Comparison of ENCODE assay signal across 19 cellular contexts in genomic region chr2:75134802-75135201, GRCh38.
A peak's percentile ranks its signal among the peaks of the same experiment; 100 is the strongest.
DNase-seq lines count a peak whose midpoint lies in the region; ATAC-seq and TF ChIP-seq lines count a peak whose summit lies in the region.
"Had no signal": no experiment of that assay in that cellular context is flagged by ENCODE, and none has a peak within 500 bp of the region (broad histone marks: within the 10 kb centered on the region; RNA-seq: fewer than 3 reads in every experiment).

No MANE protein-coding gene starts in this region.

- H3K9me3 ChIP-seq in HEK293 (ENCODE audit: control insufficient read depth, insufficient read depth, low read depth, low read length) = no peaks in the 10 kb centered on the region
- H3K9me3 ChIP-seq in mesenchymal stem cell (ENCODE audit: control insufficient read depth, low read length) = no peaks in the 10 kb centered on the region
- H3K9me3 ChIP-seq: BLaER1 treated with 17β-estradiol and CSF1 and Interleukin-3, amounts not matched to agents 10 nM and 100 nM; HAP-1 had no signal

- H3K79me1 ChIP-seq in mesenchymal stem cell (replicated peaks; ENCODE audit: low read length, poor library complexity, severe bottlenecking) = no peaks in the 10 kb centered on the region

- no peak overlapping the region for H2BK5ac ChIP-seq in mesenchymal stem cell (ENCODE audit: low read depth, low read length, poor library complexity, severe bottlenecking)

- no peak overlapping the region for H2BK15ac ChIP-seq in mesenchymal stem cell (ENCODE audit: low read depth, poor library complexity, severe bottlenecking)

- H4K8ac ChIP-seq in mesenchymal stem cell (ENCODE audit: low read length) = no peak overlapping the region

- H3K4me1 ChIP-seq in HEK293 (ENCODE audit: control insufficient read depth, insufficient read depth, low read length) (peaks cover 7% of the 10 kb centered on the region; the same call in 1 of the 2 replicates), mesenchymal stem cell (ENCODE audit: control insufficient read depth, insufficient read depth, low read depth, low read length) (no peaks in the 10 kb centered on the region)
- H3K4me1 ChIP-seq: BLaER1 treated with 17β-estradiol and CSF1 and Interleukin-3, amounts not matched to agents 10 nM and 100 nM; HAP-1 had no signal

- H3K27ac Mint-ChIP-seq in endothelial cell (ENCODE audit: unreplicated experiment) (peak overlapping the region; percentile 54), nephron progenitor cell (peak overlapping the region; percentile 90), natural killer cell (no peak overlapping the region)
- no peak overlapping the region for H3K27ac Mint-ChIP-seq in activated naive CD4-positive, alpha-beta T cell treated with anti-CD3 and anti-CD28 coated beads, Interleukin-2, amount 10 ng/mL, durations not matched to agents 7 days and 5 days
- H3K27ac Mint-ChIP-seq: B cell; CD8-positive, alpha-beta T cell had no signal

- H3K36me3 Mint-ChIP-seq in endothelial cell (ENCODE audit: low read depth, unreplicated experiment) (no peaks in the 10 kb centered on the region), nephron progenitor cell (ENCODE audit: low read depth) (peaks cover 7% of the 10 kb centered on the region), natural killer cell (no peaks in the 10 kb centered on the region)
- H3K36me3 Mint-ChIP-seq in activated naive CD4-positive, alpha-beta T cell treated with anti-CD3 and anti-CD28 coated beads, Interleukin-2, amount 10 ng/mL, durations not matched to agents 7 days and 5 days = no peaks in the 10 kb centered on the region
- H3K36me3 Mint-ChIP-seq: CD8-positive, alpha-beta T cell had no signal

- ATAC-seq in natural killer cell = no peak
- ATAC-seq: CD8-positive, alpha-beta T cell had no signal

- no peak overlapping the region for H3K14ac ChIP-seq in mesenchymal stem cell (ENCODE audit: low read length in 2 of 2)

- H2AFZ ChIP-seq in mesenchymal stem cell (ENCODE audit: low read depth, low read length) = no peak overlapping the region

- H3K4ac ChIP-seq in mesenchymal stem cell (ENCODE audit: low read depth in 1 of 2, low read length in 2 of 2) = no peak overlapping the region

- CTCF ChIA-PET in HEK293 (lab: Yijun Ruan, JAX) = no interaction called here
- CTCF ChIA-PET in activated naive CD4-positive, alpha-beta T cell treated with anti-CD3 and anti-CD28 coated beads, Interleukin-2, amount 10 ng/mL, durations not matched to agents 7 days and 5 days (lab: Charles Lee) = interaction anchor here (0.5 kb wide), 1 partner anchor 1235 kb away, joined by 3 read pairs; no protein-coding TSS in a partner anchor

- peaks cover 0 to 6% of the 10 kb centered on the region in 2 experiments for H3K27me3 ChIP-seq in mesenchymal stem cell (ENCODE audit: control insufficient read depth in 1 of 2, insufficient read depth in 1 of 2, low read length in 2 of 2)
- H3K27me3 ChIP-seq: BLaER1 treated with 17β-estradiol and CSF1 and Interleukin-3, amounts not matched to agents 10 nM and 100 nM had no signal

- no peaks in the 10 kb centered on the region for H3K27me3 Mint-ChIP-seq in endothelial cell (ENCODE audit: unreplicated experiment)
- H3K27me3 Mint-ChIP-seq in nephron progenitor cell (ENCODE audit: low read depth, poor library complexity) = peaks cover 6% of the 10 kb centered on the region
- peaks cover 0 to 7% of the 10 kb centered on the region in 2 donors for H3K27me3 Mint-ChIP-seq in natural killer cell (ENCODE audit: low read depth in 2 of 2)
- H3K27me3 Mint-ChIP-seq in activated naive CD4-positive, alpha-beta T cell treated with anti-CD3 and anti-CD28 coated beads, Interleukin-2, amount 10 ng/mL, durations not matched to agents 7 days and 5 days = no peaks in the 10 kb centered on the region

- H3K4me1 Mint-ChIP-seq in endothelial cell (ENCODE audit: unreplicated experiment) (peaks cover 26% of the 10 kb centered on the region), nephron progenitor cell (peaks cover 52% of the 10 kb centered on the region), natural killer cell (no peaks in the 10 kb centered on the region)
- H3K4me1 Mint-ChIP-seq in activated naive CD4-positive, alpha-beta T cell treated with anti-CD3 and anti-CD28 coated beads, Interleukin-2, amount 10 ng/mL, durations not matched to agents 7 days and 5 days = no peaks in the 10 kb centered on the region
- H3K4me1 Mint-ChIP-seq: B cell, IgD-negative memory B cell had no signal

- WGBS in mesenchymal stem cell = no CpG with 5 or more reads among the region's 2 CpGs

- intact Hi-C loops in natural killer cell (cut with micrococcal nuclease) = no loop called here

- no peak for DNase-seq in endothelial cell (ENCODE audit: low spot score)
- peak; percentile 88 for DNase-seq in mesenchymal stem cell
- DNase-seq in nephron progenitor cell = peak; percentile 6
- no peak for DNase-seq in DMS79 (lab: John Stamatoyannopoulos, UW)
- no peak for DNase-seq in natural killer cell
- no peak for DNase-seq in activated naive CD4-positive, alpha-beta T cell treated with anti-CD3 and anti-CD28 coated beads, Interleukin-2, amount 10 ng/mL, durations not matched to agents 7 days and 5 days
- no peak for DNase-seq in EL
- DNase-seq: 8988T; Calu3; CD8-positive, alpha-beta T cell; DMS 273 treated with DMSO at 0.1 percent for 48 hours; DMS53; GDM1 had no signal

- peak overlapping the region in 1 of 2 experiments; percentile 62 for H3K18ac ChIP-seq in mesenchymal stem cell (ENCODE audit: low read depth in 1 of 2, low read length in 2 of 2)

- H3K23ac ChIP-seq in mesenchymal stem cell (ENCODE audit: low read length in 2 of 2) = no peak overlapping the region

- H3K4me3 Mint-ChIP-seq in endothelial cell (ENCODE audit: unreplicated experiment) (no peak overlapping the region), nephron progenitor cell (peak overlapping the region; percentile 21), natural killer cell (no peak overlapping the region)
- no peak overlapping the region for H3K4me3 Mint-ChIP-seq in activated naive CD4-positive, alpha-beta T cell treated with anti-CD3 and anti-CD28 coated beads, Interleukin-2, amount 10 ng/mL, durations not matched to agents 7 days and 5 days
- H3K4me3 Mint-ChIP-seq: B cell; CD8-positive, alpha-beta T cell; IgD-negative memory B cell had no signal

- H2BK12ac ChIP-seq in mesenchymal stem cell (ENCODE audit: low read length in 2 of 2) = no peak overlapping the region

- H3K36me3 ChIP-seq in HEK293 (ENCODE audit: control insufficient read depth in 2 of 2, insufficient read depth in 1 of 2, low read length in 2 of 2) (no peaks in the 10 kb centered on the region), mesenchymal stem cell (ENCODE audit: control insufficient read depth in 1 of 2, insufficient read depth in 2 of 2, low read depth in 1 of 2, low read length in 2 of 2) (no peaks in the 10 kb centered on the region)
- H3K36me3 ChIP-seq: BLaER1 treated with 17β-estradiol and CSF1 and Interleukin-3, amounts not matched to agents 10 nM and 100 nM; HAP-1 had no signal

- H3K4me3 ChIP-seq in HEK293 (ENCODE audit: low read depth, low read length) = no peak overlapping the region
- H3K4me3 ChIP-seq in mesenchymal stem cell (ENCODE audit: insufficient read depth in 1 of 2, low read depth in 1 of 2, low read length in 2 of 2) = peak overlapping the region in 1 of 2 experiments; percentile 58
- H3K4me3 ChIP-seq: BLaER1 treated with 17β-estradiol and CSF1 and Interleukin-3, amounts not matched to agents 10 nM and 100 nM; GM23248; HAP-1 had no signal

- H3K9ac ChIP-seq in mesenchymal stem cell (ENCODE audit: low read length) = no peak overlapping the region
- H3K9ac ChIP-seq: BLaER1 treated with 17β-estradiol and CSF1 and Interleukin-3, amounts not matched to agents 10 nM and 100 nM; GM23248 had no signal

- no peak overlapping the region for H3K4me2 ChIP-seq in mesenchymal stem cell (ENCODE audit: low read length, poor library complexity, severe bottlenecking)
- H3K4me2 ChIP-seq: BLaER1 treated with 17β-estradiol and CSF1 and Interleukin-3, amounts not matched to agents 10 nM and 100 nM had no signal

- no peak overlapping the region for H2AK5ac ChIP-seq in mesenchymal stem cell (ENCODE audit: low read length, severe bottlenecking)

- no peak overlapping the region for H2BK120ac ChIP-seq in mesenchymal stem cell (ENCODE audit: low read depth, low read length)

- H4K91ac ChIP-seq in mesenchymal stem cell (ENCODE audit: low read length) = no peak overlapping the region

- H3K9me3 Mint-ChIP-seq in endothelial cell (ENCODE audit: unreplicated experiment) = no peaks in the 10 kb centered on the region
- H3K9me3 Mint-ChIP-seq in nephron progenitor cell = peaks cover 13% of the 10 kb centered on the region
- no peaks in the 10 kb centered on the region for H3K9me3 Mint-ChIP-seq in natural killer cell
- no peaks in the 10 kb centered on the region for H3K9me3 Mint-ChIP-seq in activated naive CD4-positive, alpha-beta T cell treated with anti-CD3 and anti-CD28 coated beads, Interleukin-2, amount 10 ng/mL, durations not matched to agents 7 days and 5 days
- H3K9me3 Mint-ChIP-seq: CD8-positive, alpha-beta T cell; IgD-negative memory B cell had no signal

- POLR2A ChIA-PET in HEK293 (lab: Yijun Ruan, JAX) = no interaction called here

- H3K27ac ChIP-seq in HEK293 (ENCODE audit: extremely low read depth, low read depth, low read length) = no peak overlapping the region
- no peak overlapping the region for H3K27ac ChIP-seq in mesenchymal stem cell (ENCODE audit: low read length, poor library complexity, severe bottlenecking)
- H3K27ac ChIP-seq: BLaER1 treated with 17β-estradiol and CSF1 and Interleukin-3, amounts not matched to agents 10 nM and 100 nM; GM23248 had no signal

- no peak for TF ChIP-seq CTCF in HEK293 (tag by site-specific recombination; IDR thresholded peaks at IDR 0.05)
- no peak for TF ChIP-seq CTCF in endothelial cell (IDR thresholded peaks at IDR 0.05; ENCODE audit: unreplicated experiment)
- TF ChIP-seq CTCF in nephron progenitor cell (IDR thresholded peaks at IDR 0.05) = no peak
- no peak for TF ChIP-seq CTCF in natural killer cell (IDR thresholded peaks at IDR 0.05)

TF ChIP-seq in HEK293, 187 proteins besides CTCF, POLR2A, EP300 and RAD21 (continues in another document):
- TF ChIP-seq PRDM6 (tag by site-specific recombination; IDR thresholded peaks at IDR 0.05) = no peak

Comparison
In these comparisons a context has a peak if more than half of its experiments do, and no peak if none do; other contexts are left out.
1. DNase-seq: peak in mesenchymal stem cell (single experiment) and nephron progenitor cell (single experiment); none in endothelial cell (single experiment), DMS79 (single experiment), natural killer cell (single experiment), activated naive CD4-positive, alpha-beta T cell treated with anti-CD3 and anti-CD28 coated beads, Interleukin-2, amount 10 ng/mL, durations not matched to agents 7 days and 5 days (single experiment) and EL (single experiment).
2. H3K27ac Mint-ChIP-seq: peak in endothelial cell (single experiment) and nephron progenitor cell (single experiment); none in natural killer cell (0 of 2) and activated naive CD4-positive, alpha-beta T cell treated with anti-CD3 and anti-CD28 coated beads, Interleukin-2, amount 10 ng/mL, durations not matched to agents 7 days and 5 days (single experiment).